In genomic region chr1:16122361-16122881, GRCh38 we compare ENCODE assay signal across 1 cellular context.
TF ChIP-seq lines count a peak whose summit lies in the region.

No MANE protein-coding gene starts in this region.

TF ChIP-seq in IMR-90, 13 proteins besides CTCF, POLR2A, EP300 and RAD21:
- TF ChIP-seq ELK1 (IDR thresholded peaks at IDR 0.05; ENCODE audit: borderline replicate concordance, low read depth, low read length) (no peak), NFE2L2 (IDR thresholded peaks at IDR 0.05; ENCODE audit: low read depth, low read length) (no peak), RCOR1 (IDR thresholded peaks at IDR 0.05; ENCODE audit: insufficient replicate concordance, low read length) (no peak), BHLHE40 (IDR thresholded peaks at IDR 0.05; ENCODE audit: low read depth, low read length) (no peak), SMC3 (IDR thresholded peaks at IDR 0.05; ENCODE audit: low read depth, low read length) (no peak), MAFK (IDR thresholded peaks at IDR 0.05; ENCODE audit: low read depth, low read length) (no peak), USF2 (IDR thresholded peaks at IDR 0.05; ENCODE audit: low read depth, low read length) (no peak), CHD1 (IDR thresholded peaks at IDR 0.05; ENCODE audit: low read depth, low read length) (no peak), MXI1 (IDR thresholded peaks at IDR 0.05; ENCODE audit: borderline replicate concordance, low read depth, low read length) (no peak)
TF ChIP-seq in IMR-90: peak in this region for 0.
